2 cellular contexts compared by ENCODE assay signal in the genomic region with DNA sequence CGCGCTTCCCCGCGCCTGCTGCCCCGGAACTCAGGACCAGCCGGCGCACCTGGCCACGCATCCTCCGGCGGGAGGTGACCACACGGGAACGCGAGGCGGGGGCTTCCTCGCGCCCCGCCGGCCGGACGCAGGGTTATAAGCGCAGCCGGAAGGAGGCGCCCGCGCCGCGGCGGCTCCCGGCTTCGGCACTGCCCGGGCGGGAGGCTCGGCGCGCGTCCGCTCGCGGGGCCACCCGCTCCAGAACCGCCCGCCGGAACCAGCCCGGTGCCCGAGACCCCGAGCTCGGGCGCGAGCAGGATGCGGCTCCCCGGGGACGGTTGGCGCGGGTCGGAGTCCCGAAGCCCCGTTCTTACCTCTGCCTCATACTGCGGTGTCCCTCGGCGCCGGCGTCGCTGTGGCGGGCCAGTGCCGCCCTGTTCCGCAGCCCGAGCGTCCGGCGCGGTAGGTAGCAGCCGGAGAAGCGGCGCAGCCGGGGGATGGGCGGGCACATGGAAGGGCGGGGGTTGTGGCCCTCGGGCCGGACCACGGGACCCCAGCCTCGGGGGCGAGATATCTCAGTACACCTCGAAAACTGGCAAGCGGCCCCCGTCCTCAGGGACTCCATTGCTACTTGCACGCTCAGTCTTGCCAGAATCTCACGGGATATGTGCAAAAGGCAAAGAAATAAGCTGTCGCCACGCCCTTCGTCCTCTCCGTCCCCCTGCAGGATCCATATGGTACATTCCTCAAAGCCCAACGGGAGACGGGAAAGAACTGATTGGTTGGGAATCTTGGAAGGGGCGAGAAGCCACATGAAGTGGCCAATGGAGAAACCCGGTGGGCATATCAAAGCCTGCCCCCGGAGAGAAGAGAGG.
TF ChIP-seq lines count a peak whose summit lies in the region.

No MANE protein-coding gene starts in this region.

TF ChIP-seq in Ishikawa, 13 proteins besides CTCF, POLR2A, EP300 and RAD21:
- TF ChIP-seq TEAD4 (IDR thresholded peaks at IDR 0.05) (0 out of 2 replicates have a peak, but pooled peaks have one; percentile 22), CREB1 (IDR thresholded peaks at IDR 0.05; ENCODE audit: low read depth) (no peak), YY1 (IDR thresholded peaks at IDR 0.05; ENCODE audit: low read depth) (no peak; the same call in 1 of the 2 replicates), EGR1 (IDR thresholded peaks at IDR 0.05) (no peak), TCF12 (IDR thresholded peaks at IDR 0.05; ENCODE audit: low read depth) (peak; percentile 16; the same call in 1 of the 2 replicates), NFIC (IDR thresholded peaks at IDR 0.05) (no peak), CEBPB (IDR thresholded peaks at IDR 0.05) (no peak), ZBTB7A (IDR thresholded peaks at IDR 0.05; ENCODE audit: low read depth) (peak; percentile 14; the same call in 1 of the 2 replicates), FOXM1 (IDR thresholded peaks at IDR 0.05; ENCODE audit: borderline replicate concordance, low read depth) (0 out of 2 replicates have a peak, but pooled peaks have one; percentile 20), TAF1 (IDR thresholded peaks at IDR 0.05; ENCODE audit: low read depth) (peak; percentile 93)
- TF ChIP-seq, protein P1, sequence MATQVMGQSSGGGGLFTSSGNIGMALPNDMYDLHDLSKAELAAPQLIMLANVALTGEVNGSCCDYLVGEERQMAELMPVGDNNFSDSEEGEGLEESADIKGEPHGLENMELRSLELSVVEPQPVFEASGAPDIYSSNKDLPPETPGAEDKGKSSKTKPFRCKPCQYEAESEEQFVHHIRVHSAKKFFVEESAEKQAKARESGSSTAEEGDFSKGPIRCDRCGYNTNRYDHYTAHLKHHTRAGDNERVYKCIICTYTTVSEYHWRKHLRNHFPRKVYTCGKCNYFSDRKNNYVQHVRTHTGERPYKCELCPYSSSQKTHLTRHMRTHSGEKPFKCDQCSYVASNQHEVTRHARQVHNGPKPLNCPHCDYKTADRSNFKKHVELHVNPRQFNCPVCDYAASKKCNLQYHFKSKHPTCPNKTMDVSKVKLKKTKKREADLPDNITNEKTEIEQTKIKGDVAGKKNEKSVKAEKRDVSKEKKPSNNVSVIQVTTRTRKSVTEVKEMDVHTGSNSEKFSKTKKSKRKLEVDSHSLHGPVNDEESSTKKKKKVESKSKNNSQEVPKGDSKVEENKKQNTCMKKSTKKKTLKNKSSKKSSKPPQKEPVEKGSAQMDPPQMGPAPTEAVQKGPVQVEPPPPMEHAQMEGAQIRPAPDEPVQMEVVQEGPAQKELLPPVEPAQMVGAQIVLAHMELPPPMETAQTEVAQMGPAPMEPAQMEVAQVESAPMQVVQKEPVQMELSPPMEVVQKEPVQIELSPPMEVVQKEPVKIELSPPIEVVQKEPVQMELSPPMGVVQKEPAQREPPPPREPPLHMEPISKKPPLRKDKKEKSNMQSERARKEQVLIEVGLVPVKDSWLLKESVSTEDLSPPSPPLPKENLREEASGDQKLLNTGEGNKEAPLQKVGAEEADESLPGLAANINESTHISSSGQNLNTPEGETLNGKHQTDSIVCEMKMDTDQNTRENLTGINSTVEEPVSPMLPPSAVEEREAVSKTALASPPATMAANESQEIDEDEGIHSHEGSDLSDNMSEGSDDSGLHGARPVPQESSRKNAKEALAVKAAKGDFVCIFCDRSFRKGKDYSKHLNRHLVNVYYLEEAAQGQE (IDR thresholded peaks at IDR 0.05; ENCODE audit: low read depth) = no peak
- TF ChIP-seq, protein P2, sequence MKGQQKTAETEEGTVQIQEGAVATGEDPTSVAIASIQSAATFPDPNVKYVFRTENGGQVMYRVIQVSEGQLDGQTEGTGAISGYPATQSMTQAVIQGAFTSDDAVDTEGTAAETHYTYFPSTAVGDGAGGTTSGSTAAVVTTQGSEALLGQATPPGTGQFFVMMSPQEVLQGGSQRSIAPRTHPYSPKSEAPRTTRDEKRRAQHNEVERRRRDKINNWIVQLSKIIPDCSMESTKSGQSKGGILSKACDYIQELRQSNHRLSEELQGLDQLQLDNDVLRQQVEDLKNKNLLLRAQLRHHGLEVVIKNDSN (IDR thresholded peaks at IDR 0.05) = no peak; the same call in 1 of the 2 replicates
- TF ChIP-seq, protein P3, sequence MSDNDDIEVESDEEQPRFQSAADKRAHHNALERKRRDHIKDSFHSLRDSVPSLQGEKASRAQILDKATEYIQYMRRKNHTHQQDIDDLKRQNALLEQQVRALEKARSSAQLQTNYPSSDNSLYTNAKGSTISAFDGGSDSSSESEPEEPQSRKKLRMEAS (IDR thresholded peaks at IDR 0.05) = peak; percentile 93

TF ChIP-seq in endothelial cell of umbilical vein, 7 proteins besides CTCF, POLR2A, EP300 and RAD21 (continued from another document):
- TF ChIP-seq JUN (IDR thresholded peaks at IDR 0.05; ENCODE audit: borderline replicate concordance, insufficient read depth, insufficient read length, low read depth) = no peak
- TF ChIP-seq GATA2 (IDR thresholded peaks at IDR 0.05; ENCODE audit: insufficient read depth, insufficient read length, low read depth, low read length) = no peak
- TF ChIP-seq, protein P3 (IDR thresholded peaks at IDR 0.05; ENCODE audit: insufficient read depth, insufficient read length) = no peak
- peak; percentile 7 for TF ChIP-seq FOS (IDR thresholded peaks at IDR 0.05; ENCODE audit: borderline replicate concordance, insufficient read depth, low read length)
- TF ChIP-seq EZH2 (IDR thresholded peaks at IDR 0.05; ENCODE audit: borderline replicate concordance, low read depth, low read length, severe bottlenecking) = no peak
- TF ChIP-seq MYC (IDR thresholded peaks at IDR 0.05; ENCODE audit: low read depth, low read length) = peak; percentile 44
